ENCODE assay signal across 14 cellular contexts in the genomic region with DNA sequence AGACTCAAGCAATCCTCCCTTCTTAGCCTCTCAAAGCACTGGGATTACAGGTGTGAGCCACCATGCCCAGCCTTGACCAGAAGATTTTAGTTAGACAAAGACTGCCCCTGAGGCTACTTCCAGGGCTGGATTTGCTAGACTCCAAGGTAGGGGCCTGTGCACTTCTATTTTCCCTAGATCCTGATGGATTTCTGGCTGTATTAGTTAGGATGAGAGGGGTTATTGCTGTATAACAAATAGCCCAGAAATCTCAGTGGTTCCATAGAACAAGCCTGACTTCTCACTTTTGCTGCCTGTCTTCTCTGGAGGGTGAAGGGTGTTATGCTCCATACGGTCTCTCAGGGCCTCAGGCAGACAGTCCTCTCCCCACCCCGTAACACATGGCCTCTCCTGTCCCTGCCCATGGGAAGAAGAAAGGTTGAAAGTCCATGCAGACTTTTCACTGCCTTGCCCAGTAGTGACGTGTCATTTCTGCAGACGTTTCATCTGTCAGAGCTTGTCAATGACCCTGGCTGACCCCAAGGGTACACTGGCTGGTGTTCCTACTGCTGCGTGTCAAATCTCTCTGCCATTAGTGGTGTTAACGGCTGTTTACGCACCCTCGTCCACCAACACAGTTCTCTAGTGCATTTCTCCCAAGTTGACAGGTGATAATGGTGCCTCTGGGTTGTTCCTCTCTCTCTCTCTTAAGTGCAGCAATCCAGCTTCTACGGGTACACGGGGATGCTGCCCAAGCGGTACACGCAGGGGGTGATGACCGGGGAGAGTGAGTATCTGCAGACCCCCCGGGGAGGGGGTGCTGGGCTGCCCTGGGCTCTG. TPM values are rescaled to one million over a fixed set of nuclear protein-coding genes. Genes with fewer than 3 reads are reported as not detected.
A peak's percentile ranks its signal among the peaks of the same experiment; 100 is the strongest.
DNase-seq lines count a peak whose midpoint lies in the region; ATAC-seq, FAIRE-seq and TF ChIP-seq lines count a peak whose summit lies in the region.
"Had no signal": no experiment of that assay in that cellular context is flagged by ENCODE, and none has a peak within 500 bp of the region (broad histone marks: within the 10 kb centered on the region; RNA-seq: fewer than 3 reads in every experiment).

No MANE protein-coding gene starts in this region.

- no peak for ATAC-seq in K562
- ATAC-seq in upper lobe of right lung, result no peak

- POLR2A ChIA-PET in K562 (lab: Yijun Ruan, JAX), result interaction anchor here (0.5 kb wide), 1 partner anchor 40 kb away, joined by 3 read pairs; no protein-coding TSS in a partner anchor

- H2AFZ ChIP-seq in K562 (ENCODE audit: low read depth, low read length) (no peak overlapping the region), osteoblast (ENCODE audit: low read length) (no peak overlapping the region)
- H2AFZ ChIP-seq: GM23248 had no signal

- TF ChIP-seq POLR2A in K562 (conservative IDR thresholded peaks at IDR 0.05), result no peak

- H3K27me3 ChIP-seq in K562 (ENCODE audit: control insufficient read depth in 2 of 2, insufficient read depth in 2 of 2, low read length in 2 of 2), result peaks cover 0 to 15% of the 10 kb centered on the region in 2 experiments; a peak in 2 of 5 replicates
- no peaks in the 10 kb centered on the region for H3K27me3 ChIP-seq in osteoblast (ENCODE audit: insufficient read depth, low read length)
- H3K27me3 ChIP-seq in upper lobe of right lung, result no peaks in the 10 kb centered on the region

- H3K79me2 ChIP-seq in K562 (ENCODE audit: control insufficient read depth, insufficient read depth, low read length) (no peaks in the 10 kb centered on the region), osteoblast (ENCODE audit: insufficient read depth, low read length) (no peaks in the 10 kb centered on the region)

- TF ChIP-seq EP300 in K562 (IDR thresholded peaks at IDR 0.05; ENCODE audit: low read length), result no peak

- in situ Hi-C loops in K562 (cut with MboI), result no loop called here

- H3K9me1 ChIP-seq in K562 (ENCODE audit: control insufficient read depth, insufficient read depth, low read length), result no peaks in the 10 kb centered on the region

- CTCF ChIA-PET in K562 (lab: Yijun Ruan, JAX; ENCODE audit: low intra/inter-chr PET ratio), result no interaction called here

- H3K9me3 ChIP-seq in K562 (replicated peaks; ENCODE audit: control insufficient read depth, insufficient read depth, low read depth, low read length) (no peaks in the 10 kb centered on the region), osteoblast (ENCODE audit: low read depth, low read length) (peaks cover 2% of the 10 kb centered on the region), upper lobe of right lung (no peaks in the 10 kb centered on the region)

- 43% methylated on average over 12 of the region's 14 CpGs for WGBS in K562 (ENCODE audit: insufficient coverage, low coverage, missing lambda C conversion rate)

- H3K27ac ChIP-seq in K562 (ENCODE audit: extremely low read depth, low read depth, low read length) (no peak overlapping the region), osteoblast (ENCODE audit: low read depth, low read length) (no peak overlapping the region), upper lobe of right lung (no peak overlapping the region)
- H3K27ac ChIP-seq: BLaER1 treated with 17β-estradiol and CSF1 and Interleukin-3, amounts not matched to agents 10 nM and 100 nM; GM23248 had no signal

- DNase-seq in HTR-8/SVneo (ENCODE audit: insufficient read length, low spot score) (no peak), K562 (ENCODE audit: extremely low read depth in 1 of 4, low spot score in 3 of 4) (no peak), osteoblast (ENCODE audit: insufficient read length, low spot score, missing footprints) (peak; percentile 82), urothelium cell line (ENCODE audit: low spot score) (no peak), upper lobe of right lung (no peak), NOMO-1 (lab: John Stamatoyannopoulos, UW; ENCODE audit: unreplicated experiment in 2 of 2) (no peak), NK-92 (lab: John Stamatoyannopoulos, UW; ENCODE audit: unreplicated experiment) (no peak)
- DNase-seq: ACHN; Calu3; CD4-positive, CD25-positive, alpha-beta regulatory T cell; DMS 273 treated with DMSO at 0.1 percent for 48 hours; GM23248; KBM-7 had no signal

- TF ChIP-seq CTCF in K562 (IDR thresholded peaks at IDR 0.05 in 2 of 3, conservative IDR thresholded peaks at IDR 0.05 in 1 of 3; ENCODE audit: insufficient read depth in 2 of 3, low read depth in 1 of 3, low read length in 3 of 3), result no peak
- no peak for TF ChIP-seq CTCF in osteoblast (IDR thresholded peaks at IDR 0.05; ENCODE audit: extremely low read depth, low read depth, low read length)
- no peak for TF ChIP-seq CTCF in upper lobe of right lung (IDR thresholded peaks at IDR 0.05)

- FAIRE-seq in HTR-8/SVneo (lab: Jason Lieb, UNC) (peak; percentile 58), K562 (lab: Jason Lieb, UNC) (no peak), urothelium cell line (lab: Jason Lieb, UNC) (peak; percentile 89)

- no peak overlapping the region for H3K9ac ChIP-seq in K562 (ENCODE audit: insufficient read depth in 1 of 2, low read depth in 2 of 2, low read length in 2 of 2)
- H3K9ac ChIP-seq: BLaER1 treated with 17β-estradiol and CSF1 and Interleukin-3, amounts not matched to agents 10 nM and 100 nM; GM23248 had no signal

- no peak overlapping the region for H3K4me3 ChIP-seq in K562
- no peak overlapping the region for H3K4me3 ChIP-seq in osteoblast (ENCODE audit: insufficient read depth, low read length)
- no peak overlapping the region for H3K4me3 ChIP-seq in upper lobe of right lung
- H3K4me3 ChIP-seq: BLaER1 treated with 17β-estradiol and CSF1 and Interleukin-3, amounts not matched to agents 10 nM and 100 nM; GM23248 had no signal

- H4K20me1 ChIP-seq in K562 (replicated peaks; ENCODE audit: control insufficient read depth, insufficient read depth, low read length), result no peaks in the 10 kb centered on the region
- no peaks in the 10 kb centered on the region for H4K20me1 ChIP-seq in osteoblast (ENCODE audit: insufficient read depth, low read length)

- H3K4me2 ChIP-seq in K562 (ENCODE audit: insufficient read depth, low read length), result no peak overlapping the region
- no peak overlapping the region for H3K4me2 ChIP-seq in osteoblast (ENCODE audit: insufficient read depth, low read length)
- H3K4me2 ChIP-seq: BLaER1 treated with 17β-estradiol and CSF1 and Interleukin-3, amounts not matched to agents 10 nM and 100 nM had no signal

- H3K4me1 ChIP-seq in K562 (replicated peaks in 1 of 2; ENCODE audit: control insufficient read depth in 2 of 2, insufficient read depth in 2 of 2, low read length in 2 of 2) (peaks cover 4 to 47% of the 10 kb centered on the region in 2 experiments; a peak in 3 of 5 replicates), osteoblast (ENCODE audit: insufficient read depth, low read length) (no peaks in the 10 kb centered on the region), upper lobe of right lung (no peaks in the 10 kb centered on the region)

- intact Hi-C loops in K562 (cut with micrococcal nuclease), result no loop called here
- intact Hi-C loops in upper lobe of right lung (cut with DNase I), result no loop called here

- no peaks in the 10 kb centered on the region for H3K36me3 ChIP-seq in K562 (ENCODE audit: control insufficient read depth, insufficient read depth, low read length)
- no peaks in the 10 kb centered on the region for H3K36me3 ChIP-seq in osteoblast (ENCODE audit: insufficient read depth, low read length)
- no peaks in the 10 kb centered on the region for H3K36me3 ChIP-seq in upper lobe of right lung

- no peak for TF ChIP-seq RAD21 in K562 (CRISPR knock-in tag; conservative IDR thresholded peaks at IDR 0.05 in 1 of 2, IDR thresholded peaks at IDR 0.05 in 1 of 2)

- BruUV-seq in K562 (replicated peaks; lab: Mats Ljungman, UMichigan), result no TSS peak

TF ChIP-seq in K562, 482 proteins besides CTCF, POLR2A, EP300 and RAD21:
- TF ChIP-seq HDAC2 (IDR thresholded peaks at IDR 0.05) (no peak), POLR3A (IDR thresholded peaks at IDR 0.05; ENCODE audit: borderline replicate concordance, extremely low read depth, insufficient read depth, insufficient read length) (no peak), ZNF12 (CRISPR knock-in tag; IDR thresholded peaks at IDR 0.05) (peak; percentile 91), RHOXF2B (CRISPR knock-in tag; conservative IDR thresholded peaks at IDR 0.05) (no peak)

RNA-seq across cellular contexts. Expression of a gene that starts 11.6 kb away (rescaled TPM):
- total RNA-seq in K562 (2011; cell fraction: chromatin; rRNA removed; ENCODE audit: low replicate concordance), result 2.7 and 9.3 TPM in 2 replicates
- 2.4 and 3.3 TPM in 2 replicates for total RNA-seq in K562 (2011; cell fraction: nucleolus; rRNA removed)
- 3.4 and 3.6 TPM in 2 replicates for total RNA-seq in K562 (2011; cell fraction: nucleoplasm; rRNA removed)
- total RNA-seq in K562 (2014; rRNA removed) (0.77 and 2.3 TPM in 2 replicates), K562 (2014; rRNA removed; fragmentation: Illumina TruSeq; extraction: Trizol) (0.03 and 0.29 TPM in 2 replicates), K562 (2015; rRNA removed; fragmentation: Illumina TruSeq; extraction: Trizol) (0.14 and 0.19 TPM in 2 replicates), K562 (2021) (1.2 and 1.4 TPM in 2 replicates), osteoblast (0.88 and 1.1 TPM in 2 replicates), upper lobe of right lung (0.98 TPM)
- polyA plus RNA-seq in K562 (2011; rRNA removed) (1.1 and 1.2 TPM in 2 replicates), K562 (2014; fragmentation: Illumina TruSeq; extraction: Trizol) (0.37 and 1.1 TPM in 2 replicates), K562 (2014; fragmentation: Nextera tagmentation; extraction: Ambion mirVana) (under 1 TPM; 0.01 to 0.03 TPM), K562 (2014; rRNA removed) (0.82 and 1.2 TPM in 2 replicates)
- polyA plus RNA-seq in K562 (2011; cell fraction: cytosol; rRNA removed), result 0.80 and 4.7 TPM in 2 replicates
- polyA plus RNA-seq in K562 (2011; cell fraction: nucleus; rRNA removed), result 1.7 and 4.8 TPM in 2 replicates
- 0.60 and 0.78 TPM in 2 replicates for polyA plus RNA-seq in K562 (2012)
- 0.36 and 2.3 TPM in 2 replicates for polyA minus RNA-seq in K562 (2011; rRNA and poly(A)+ RNA removed)
- polyA minus RNA-seq in K562 (2011; cell fraction: cytosol; rRNA and poly(A)+ RNA removed), result 0.86 and 4.1 TPM in 2 replicates
- 0.44 and 0.54 TPM in 2 replicates for polyA minus RNA-seq in K562 (2011; cell fraction: nucleus; rRNA and poly(A)+ RNA removed)
